In genomic region chr5:124981901-124982300, GRCh38 we compare ENCODE assay signal across 16 cellular contexts.
DNase-seq lines count a peak whose midpoint lies in the region; FAIRE-seq and TF ChIP-seq lines count a peak whose summit lies in the region.
"Had no signal": no experiment of that assay in that cellular context is flagged by ENCODE, and none has a peak within 500 bp of the region (broad histone marks: within the 10 kb centered on the region; RNA-seq: fewer than 3 reads in every experiment).

No MANE protein-coding gene starts in this region.

- peaks cover 2% of the 10 kb centered on the region for H3K4me1 ChIP-seq in mesendoderm (ENCODE audit: control insufficient read depth, low read depth, low read length)
- H3K4me1 ChIP-seq in trophoblast cell (ENCODE audit: control insufficient read depth in 1 of 2, insufficient read depth in 2 of 2, low read length in 2 of 2): no peaks in the 10 kb centered on the region
- H3K4me1 ChIP-seq: parathyroid adenoma had no signal

- H3K27ac ChIP-seq in mesendoderm (ENCODE audit: low read depth, low read length) (no peak overlapping the region), trophoblast cell (ENCODE audit: low read depth, low read length) (no peak overlapping the region), caudate nucleus (ENCODE audit: low read depth, low read length) (no peak overlapping the region)
- H3K27ac ChIP-seq: parathyroid adenoma, spleen, vagina had no signal

- H3K79me1 ChIP-seq in mesendoderm (ENCODE audit: low read length): no peaks in the 10 kb centered on the region
- H3K79me1 ChIP-seq in trophoblast cell (ENCODE audit: low read length): no peaks in the 10 kb centered on the region

- no peak overlapping the region for H4K5ac ChIP-seq in mesendoderm (ENCODE audit: low read length)

- H3K4ac ChIP-seq in mesendoderm (ENCODE audit: low read depth, low read length) (peak overlapping the region; percentile 60), trophoblast cell (ENCODE audit: low read depth, low read length) (no peak overlapping the region)

- H2BK120ac ChIP-seq in mesendoderm (ENCODE audit: low read depth, low read length) (no peak overlapping the region), trophoblast cell (ENCODE audit: insufficient read depth, low read length, poor library complexity) (no peak overlapping the region)

- peak overlapping the region; percentile 23 for H2BK15ac ChIP-seq in mesendoderm (replicated peaks; ENCODE audit: low read depth)

- H3K23ac ChIP-seq in mesendoderm (ENCODE audit: low read length): no peak overlapping the region
- no peak overlapping the region for H3K23ac ChIP-seq in trophoblast cell (ENCODE audit: low read length)

- peak overlapping the region; percentile 52 for H2BK5ac ChIP-seq in mesendoderm (ENCODE audit: low read length)
- H2BK5ac ChIP-seq in trophoblast cell (ENCODE audit: low read depth, low read length, poor library complexity): no peak overlapping the region

- no peak overlapping the region for H3K4me3 ChIP-seq in bronchial epithelial cell (ENCODE audit: low read depth, low read length)
- H3K4me3 ChIP-seq in mesendoderm (ENCODE audit: low read length): no peak overlapping the region
- H3K4me3 ChIP-seq in trophoblast cell (ENCODE audit: low read depth, low read length): no peak overlapping the region
- H3K4me3 ChIP-seq: spleen, vagina had no signal

- no peaks in the 10 kb centered on the region for H3K36me3 ChIP-seq in bronchial epithelial cell (ENCODE audit: control insufficient read depth, insufficient read depth, low read length)
- no peaks in the 10 kb centered on the region for H3K36me3 ChIP-seq in mesendoderm (ENCODE audit: control insufficient read depth, insufficient read depth, low read length)
- no peaks in the 10 kb centered on the region for H3K36me3 ChIP-seq in trophoblast cell (ENCODE audit: control insufficient read depth in 1 of 2, insufficient read depth in 2 of 2, low read length in 2 of 2)
- H3K36me3 ChIP-seq: spleen, vagina had no signal

- H2AK5ac ChIP-seq in mesendoderm (ENCODE audit: low read length) (no peak overlapping the region), trophoblast cell (ENCODE audit: low read length) (no peak overlapping the region)

- H4K8ac ChIP-seq in mesendoderm (ENCODE audit: low read depth, low read length) (no peak overlapping the region), trophoblast cell (ENCODE audit: low read depth, low read length) (no peak overlapping the region)

- no peaks in the 10 kb centered on the region for H3K27me3 ChIP-seq in bronchial epithelial cell (ENCODE audit: control insufficient read depth, insufficient read depth, low read length)
- H3K27me3 ChIP-seq in mesendoderm (ENCODE audit: insufficient read depth, low read length, poor library complexity): no peaks in the 10 kb centered on the region
- no peaks in the 10 kb centered on the region for H3K27me3 ChIP-seq in trophoblast cell (ENCODE audit: insufficient read depth, low read length)
- H3K27me3 ChIP-seq: spleen, vagina had no signal

- peak overlapping the region; percentile 34 for H3K56ac ChIP-seq in mesendoderm (ENCODE audit: low read length)

- DNase-seq in COR-L47 (lab: John Stamatoyannopoulos, UW) (peak; percentile 17), NCI-H69 (lab: John Stamatoyannopoulos, UW) (peak; percentile 17), bronchial epithelial cell (ENCODE audit: low read depth) (peak; percentile 72), mesendoderm (no peak), cortex of kidney (lab: John Stamatoyannopoulos, UW) (no peak), trophoblast cell (no peak), caudate nucleus (lab: John Stamatoyannopoulos, UW) (no peak), medulla oblongata (ENCODE audit: extremely low spot score) (no peak)
- DNase-seq: activated B cell treated with CpG ODN at 0.5 μM for 24 hours, amniotic stem cell, NCI-H1694, spleen, SW 1271 had no signal

- peaks cover 9% of the 10 kb centered on the region for H3K9me3 ChIP-seq in trophoblast cell (ENCODE audit: insufficient read depth, low read depth, low read length)
- H3K9me3 ChIP-seq: vagina had no signal

- H3K79me2 ChIP-seq in mesendoderm (ENCODE audit: control insufficient read depth, insufficient read depth, low read length): no peaks in the 10 kb centered on the region
- no peaks in the 10 kb centered on the region for H3K79me2 ChIP-seq in trophoblast cell (ENCODE audit: control insufficient read depth, insufficient read depth, low read length, poor library complexity)
- H3K79me2 ChIP-seq: parathyroid adenoma had no signal

- H4K91ac ChIP-seq in trophoblast cell (ENCODE audit: low read depth, low read length): no peak overlapping the region

- no peak overlapping the region for H2BK12ac ChIP-seq in trophoblast cell (ENCODE audit: low read length)

- no peak overlapping the region for H4K12ac ChIP-seq in trophoblast cell (ENCODE audit: low read depth, low read length)

- no CpG with 5 or more reads among the region's 4 CpGs for WGBS in mesendoderm (ENCODE audit: extremely low coverage, insufficient coverage, low lambda C conversion rate)
- no CpG with 5 or more reads among the region's 4 CpGs for WGBS in trophoblast cell (ENCODE audit: extremely low coverage, insufficient coverage, insufficient read length)

- no peak overlapping the region for H3K14ac ChIP-seq in trophoblast cell (ENCODE audit: low read length)

- peak overlapping the region; percentile 92 for H3K18ac ChIP-seq in mesendoderm (ENCODE audit: low read length)
- H3K18ac ChIP-seq in trophoblast cell (ENCODE audit: low read length): no peak overlapping the region

- H3K4me2 ChIP-seq in mesendoderm (ENCODE audit: low read length) (no peak overlapping the region), trophoblast cell (ENCODE audit: low read length) (no peak overlapping the region)

- H3K9ac ChIP-seq in mesendoderm (ENCODE audit: low read length): no peak overlapping the region
- H3K9ac ChIP-seq in trophoblast cell (ENCODE audit: low read length): no peak overlapping the region
- H3K9ac ChIP-seq: parathyroid adenoma had no signal

- no peak for FAIRE-seq in bronchial epithelial cell (lab: Jason Lieb, UNC)
- FAIRE-seq: frontal cortex had no signal

- no peak for TF ChIP-seq CTCF in bronchial epithelial cell (IDR thresholded peaks at IDR 0.05; ENCODE audit: insufficient read depth, low read length, severe bottlenecking)

- H2AFZ ChIP-seq in trophoblast cell (ENCODE audit: insufficient read depth, low read length, poor library complexity): no peak overlapping the region
- H2AFZ ChIP-seq: parathyroid adenoma had no signal

Comparison
In these comparisons a context has a peak if more than half of its experiments do, and no peak if none do; other contexts are left out.
1. DNase-seq: peak in COR-L47 (single experiment), NCI-H69 (single experiment) and bronchial epithelial cell (single experiment); none in mesendoderm (single experiment), cortex of kidney (single experiment), trophoblast cell (0 of 2), caudate nucleus (0 of 61) and medulla oblongata (single experiment).